In the genomic region with DNA sequence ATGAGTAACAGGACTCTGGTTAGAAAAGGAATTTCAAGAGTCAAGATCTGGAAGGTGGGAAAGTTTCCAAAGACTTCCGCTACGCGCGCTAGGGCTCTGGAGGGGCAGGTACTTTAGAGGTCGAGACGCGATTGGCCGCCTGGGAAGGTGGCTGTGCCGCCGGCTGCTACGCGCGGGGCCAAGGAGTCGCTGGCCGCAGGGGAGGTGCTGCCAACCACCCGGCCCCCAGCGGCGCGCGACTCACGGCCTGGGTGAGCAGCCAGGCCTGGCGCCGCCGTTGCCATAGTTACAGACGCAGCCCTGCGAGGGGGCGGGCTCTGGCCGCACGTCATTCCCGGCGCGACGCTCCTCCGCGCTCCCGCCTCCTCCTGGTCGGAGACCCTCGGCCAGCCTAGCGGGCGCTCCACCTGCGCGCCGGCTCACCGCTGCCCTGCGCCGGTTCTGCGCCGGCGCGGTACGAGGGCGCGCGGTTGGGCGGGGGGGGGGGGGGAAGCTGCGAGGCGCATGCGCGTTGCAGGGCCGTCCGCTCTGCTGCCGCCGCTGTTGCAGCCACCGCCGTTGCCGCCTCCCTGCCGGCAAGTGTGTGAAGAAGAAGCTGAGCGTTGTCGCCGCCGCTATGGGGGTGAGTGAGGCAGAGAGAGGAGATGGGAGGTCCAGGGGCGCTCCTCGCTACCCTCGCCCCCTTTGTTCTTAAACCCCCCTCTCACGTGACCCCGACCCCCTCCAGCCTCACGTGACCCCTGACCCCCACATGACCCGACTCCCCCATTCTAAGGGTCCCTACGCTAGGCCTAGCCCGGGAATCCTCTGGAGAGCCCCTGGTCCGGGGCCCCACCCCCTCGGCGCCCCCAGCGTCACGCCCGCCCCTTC, we compare ENCODE assay signal across 8 cellular contexts. TPM values are rescaled to one million over a fixed set of nuclear protein-coding genes. Genes with fewer than 3 reads are reported as not detected.
DNase-seq lines count a peak whose midpoint lies in the region; ATAC-seq and TF ChIP-seq lines count a peak whose summit lies in the region.

Gene NAA40, plus strand, starts transcription at position 522 of the 870 bp plus-strand sequence. Its CDS starts 95 bp downstream, at position 617.

- no peak for TF ChIP-seq CTCF in colonic mucosa (IDR thresholded peaks at IDR 0.05)
- TF ChIP-seq CTCF in left lung (IDR thresholded peaks at IDR 0.05), result peak in 1 of 2 donors; percentile 14

- peak within 1 kb of the TSS; percentile 58 for H3K4me3 ChIP-seq in colonic mucosa
- peak within 1 kb of the TSS; percentile 67 to 69 for H3K4me3 ChIP-seq in left lung

- intact Hi-C loops in colonic mucosa (cut with DNase I) (no loop called here), left lung (cut with DNase I) (no loop called here)

- H3K9me3 ChIP-seq in colonic mucosa (no peaks in the 10 kb centered on the region), left lung (no peaks in the 10 kb centered on the region)

- H3K27me3 ChIP-seq in colonic mucosa, result no peaks in the 10 kb centered on the region
- no peaks in the 10 kb centered on the region for H3K27me3 ChIP-seq in left lung

- DNase-seq in C1 segment of cervical spinal cord (lab: John Stamatoyannopoulos, UW), result peak in 12 of 14 donors; percentile 64 to 97 (median 82)
- DNase-seq in NCI-H526 (lab: John Stamatoyannopoulos, UW), result peak; percentile 93 to 99
- peak; percentile 97 for DNase-seq in activated CD4-positive, alpha-beta T cell treated with anti-CD3 and anti-CD28 coated beads for 48 hours
- peak; percentile 92 for DNase-seq in colonic mucosa
- DNase-seq in left lung, result peak; percentile 94 to 97
- peak; percentile 81 for DNase-seq in stimulated activated CD4-positive, alpha-beta T cell treated with anti-CD3 and anti-CD28 coated beads, Interleukin-2, amount 100 ng/mL, for 4 hours (ENCODE audit: low read depth)

- H3K27ac ChIP-seq in colonic mucosa (peak within 1 kb of the TSS; percentile 23), left lung (peak within 1 kb of the TSS; percentile 22 to 61)

- ATAC-seq in GM19328 (IDR thresholded peaks at IDR 0.05; ENCODE audit: unreplicated experiment) (peak; percentile 93), HG03469 (IDR thresholded peaks at IDR 0.05; ENCODE audit: unreplicated experiment) (peak; percentile 80), left lung (peak; percentile 97)

- H3K4me1 ChIP-seq in colonic mucosa (peaks cover 3% of the 10 kb centered on the region), left lung (peaks cover 11 to 33% of the 10 kb centered on the region in 2 donors)

- H3K9ac ChIP-seq in colonic mucosa (ENCODE audit: low read depth in 2 of 2, low read length in 2 of 2), result peak within 1 kb of the TSS; percentile 76 to 87

- H3K36me3 ChIP-seq in colonic mucosa (no peaks in the 10 kb centered on the region), left lung (no peaks in the 10 kb centered on the region)

RNA-seq across cellular contexts. Expression of gene NAA40, which starts in this region (rescaled TPM):
- 10 to 100 TPM; 20.5 to 32.9 TPM for total RNA-seq in colonic mucosa
- total RNA-seq in left lung, result 10 to 100 TPM; 15.9 to 16.6 TPM

Comparison
In these comparisons a context has a peak if more than half of its experiments do, and no peak if none do; other contexts are left out.
1. Peak in every context shown above with its lines: DNase-seq, ATAC-seq, H3K4me3 ChIP-seq and H3K27ac ChIP-seq.